Comparison of ENCODE assay signal across 12 cellular contexts in the genomic region with DNA sequence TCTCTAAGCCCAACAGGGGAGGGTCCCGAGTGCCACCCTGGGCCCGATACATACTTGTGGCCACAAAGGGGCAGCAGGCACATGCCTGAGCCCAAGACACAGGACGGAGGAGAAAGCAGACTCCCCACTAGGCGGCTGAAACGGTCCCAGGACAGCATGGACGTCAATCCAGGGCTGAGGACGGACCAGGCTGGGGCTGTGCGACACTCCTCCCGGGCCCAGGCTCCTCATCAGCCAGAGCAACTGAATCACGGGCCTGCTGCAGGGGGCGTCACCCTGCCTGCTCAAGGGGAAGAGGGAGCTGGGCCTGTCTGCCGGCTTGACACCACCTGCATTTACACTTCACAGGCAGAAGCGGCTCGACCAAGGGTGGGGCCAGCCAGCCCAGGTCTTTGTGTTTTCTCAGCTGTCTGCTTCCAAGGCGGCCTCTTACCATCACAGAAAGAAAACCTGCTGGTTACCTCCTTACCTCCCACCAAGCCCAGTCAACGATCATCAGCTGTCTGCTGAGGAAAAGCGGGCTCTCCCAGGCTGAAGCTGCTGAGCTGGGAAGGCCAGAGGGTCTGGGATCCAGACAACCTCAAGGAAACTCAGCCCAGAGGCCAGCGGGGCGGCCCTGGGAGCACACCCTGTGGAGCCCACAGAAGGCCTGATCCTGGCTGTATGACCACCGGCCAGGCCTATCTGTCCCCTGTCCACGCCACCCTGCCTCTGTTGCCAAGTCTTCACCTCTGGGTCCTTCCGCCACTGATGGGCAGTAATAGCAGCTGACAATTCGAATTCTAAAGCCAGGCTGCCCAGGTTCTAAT. TPM values are rescaled to one million over a fixed set of nuclear protein-coding genes. Genes with fewer than 3 reads are reported as not detected.
A peak's percentile ranks its signal among the peaks of the same experiment; 100 is the strongest.
DNase-seq lines count a peak whose midpoint lies in the region; ATAC-seq and TF ChIP-seq lines count a peak whose summit lies in the region.
"Had no signal": no experiment of that assay in that cellular context is flagged by ENCODE, and none has a peak within 500 bp of the region (broad histone marks: within the 10 kb centered on the region; RNA-seq: fewer than 3 reads in every experiment).

No MANE protein-coding gene starts in this region.

- WGBS in spleen, 5 donors: 69 to 85% (median 84%) methylated on average over 18 to 23 of the region's 23 CpGs

- H3K4me3 ChIP-seq in left ventricle myocardium inferior: no peak overlapping the region
- H3K4me3 ChIP-seq in spleen: no peak overlapping the region
- H3K4me3 ChIP-seq: GM23248 had no signal

- ATAC-seq in left cardiac atrium: peak; percentile 9 to 78
- ATAC-seq in GM18511 (IDR thresholded peaks at IDR 0.05; ENCODE audit: unreplicated experiment): no peak

- H3K27me3 ChIP-seq in left ventricle myocardium inferior (ENCODE audit: low read depth) (no peaks in the 10 kb centered on the region), spleen (replicated peaks in 1 of 7) (no peaks in the 10 kb centered on the region)

- H3K9me3 ChIP-seq in left ventricle myocardium inferior (replicated peaks): no peaks in the 10 kb centered on the region
- H3K9me3 ChIP-seq in spleen: no peaks in the 10 kb centered on the region

- no peak for TF ChIP-seq CTCF in left ventricle myocardium inferior (IDR thresholded peaks at IDR 0.05; ENCODE audit: borderline replicate concordance)
- peak in 3 of 11 experiments; percentile 21 to 32 (median 25) for TF ChIP-seq CTCF in spleen (IDR thresholded peaks at IDR 0.05 in 8 of 11, conservative IDR thresholded peaks at IDR 0.05 in 3 of 11)

- DNase-seq in left cardiac atrium (no peak), left ventricle myocardium inferior (no peak), SK-N-DZ (ENCODE audit: low spot score) (peak; percentile 90), iPS-NIHi11 (ENCODE audit: low spot score) (peak; percentile 84), GM03348 (ENCODE audit: low spot score) (no peak), NCI-H2029 treated with DMSO at 0.1 percent for 48 hours (lab: John Stamatoyannopoulos, UW) (no peak), spleen (no peak)
- DNase-seq: CD4-positive, CD25-positive, alpha-beta regulatory T cell; GM23248; NCI-H2171 treated with DMSO at 0.1 percent for 48 hours had no signal

- H3K27ac ChIP-seq in left ventricle myocardium inferior (replicated peaks): no peak overlapping the region
- H3K27ac ChIP-seq in spleen: no peak overlapping the region
- H3K27ac ChIP-seq: epithelial cell of prostate, GM23248 had no signal

- no peak for TF ChIP-seq POLR2A in spleen (IDR thresholded peaks at IDR 0.05)

- H3K4me1 ChIP-seq in left ventricle myocardium inferior (peaks cover 9% of the 10 kb centered on the region), spleen (no peaks in the 10 kb centered on the region)

- peaks cover 54% of the 10 kb centered on the region for H3K36me3 ChIP-seq in left ventricle myocardium inferior
- peaks cover 0 to 41% (median 8%) of the 10 kb centered on the region in 6 donors for H3K36me3 ChIP-seq in spleen

- intact Hi-C loops in left cardiac atrium (cut with DNase I) (no loop called here), left ventricle myocardium inferior (cut with micrococcal nuclease) (no loop called here), spleen (cut with DNase I; ENCODE audit: low total_unique reads) (no loop called here)

RNA-seq across cellular contexts. Expression of a gene that starts 26.4 kb away (rescaled TPM):
- total RNA-seq in left cardiac atrium: 10 to 100 TPM; 37.1 to 55.4 TPM
- total RNA-seq in left ventricle myocardium inferior: 63.5 TPM
- polyA plus RNA-seq in SK-N-DZ (2014; cell fraction: cytosol; rRNA removed): 0.64 and 0.89 TPM in 2 replicates
- 2.8 and 5.1 TPM in 2 replicates for polyA plus RNA-seq in SK-N-DZ (2014; cell fraction: nucleus; rRNA removed)
- 10 to 100 TPM; 30.3 to 61.5 (median 47.5) TPM for total RNA-seq in spleen
- polyA plus RNA-seq in spleen: 10 to 100 TPM in 2 of 3 donors, 1 to 10 TPM in 1; 4.6 to 25.2 (median 15.9) TPM
- polyA plus RNA-seq: CD4-positive, CD25-positive, alpha-beta regulatory T cell had no signal

RNA-seq across cellular contexts. Expression of a gene that starts 40.3 kb away (rescaled TPM):
- 10 to 100 TPM; 11.2 to 11.7 TPM for total RNA-seq in left cardiac atrium
- total RNA-seq in left ventricle myocardium inferior: 11.2 TPM
- polyA plus RNA-seq in SK-N-DZ (2014; cell fraction: cytosol; rRNA removed): 72.4 and 75.6 TPM in 2 replicates
- polyA plus RNA-seq in SK-N-DZ (2014; cell fraction: nucleus; rRNA removed): 225 and 228 TPM in 2 replicates
- 10 to 100 TPM; 15.7 to 23.1 (median 18.2) TPM for total RNA-seq in spleen
- polyA plus RNA-seq in spleen: 10 to 100 TPM; 10.6 to 14.5 (median 11.2) TPM

Comparison
In these comparisons a context has a peak if more than half of its experiments do, and no peak if none do; other contexts are left out.
1. DNase-seq: peak in SK-N-DZ (single experiment) and iPS-NIHi11 (single experiment); none in left cardiac atrium (single experiment), left ventricle myocardium inferior (single experiment), GM03348 (single experiment), NCI-H2029 treated with DMSO at 0.1 percent for 48 hours (single experiment) and spleen (single experiment).